ENCODE assay signal across 25 cellular contexts in the genomic region with DNA sequence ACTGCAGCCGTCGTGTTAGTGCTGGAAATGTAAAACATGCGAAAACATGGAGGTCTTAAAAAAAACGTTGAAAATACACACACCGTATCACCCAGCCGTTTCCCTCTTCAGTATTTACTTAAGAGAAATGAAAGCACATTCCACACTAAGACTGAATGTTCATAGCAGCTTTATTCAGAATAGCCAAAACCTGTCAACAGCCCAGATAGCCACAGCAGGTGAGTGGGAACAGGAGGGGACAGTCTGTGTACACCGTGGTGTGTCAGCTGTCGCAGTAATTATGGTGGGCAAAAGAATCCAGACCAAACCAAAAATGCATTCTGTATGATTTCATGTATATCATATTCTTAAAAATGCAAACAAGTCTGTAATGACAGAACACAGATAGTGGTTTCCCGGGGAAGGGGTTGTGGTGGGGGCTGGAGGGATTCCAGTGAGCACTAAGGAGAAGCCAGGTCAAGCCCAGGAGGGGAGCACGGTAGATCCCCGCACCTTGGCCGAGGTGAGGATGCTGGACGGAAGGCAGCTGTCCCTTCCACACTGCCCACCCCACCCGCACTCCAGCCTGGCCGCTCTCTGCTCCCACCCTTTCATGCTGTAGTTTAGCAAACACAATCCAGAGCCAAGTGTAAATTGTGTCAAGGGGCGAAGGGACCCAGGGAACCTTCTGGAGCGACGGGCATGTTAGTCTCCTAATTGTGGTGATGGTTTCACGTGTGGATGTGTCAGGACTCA.
"Had no signal": no experiment of that assay in that cellular context is flagged by ENCODE, and none has a peak within 500 bp of the region (broad histone marks: within the 10 kb centered on the region; RNA-seq: fewer than 3 reads in every experiment).

No MANE protein-coding gene starts in this region.

- H3K27me3 ChIP-seq: brain microvascular endothelial cell, cardiac muscle cell had no signal

- H3K4me3 ChIP-seq: cardiac muscle cell had no signal

- H3K9me3 Mint-ChIP-seq: activated CD4-positive, alpha-beta memory T cell treated with anti-CD3 and anti-CD28 coated beads, Interleukin-2, amount 10 ng/mL, durations not matched to agents 7 days and 5 days; activated naive CD4-positive, alpha-beta T cell treated with anti-CD3 and anti-CD28 coated beads for 36 hours; activated T-helper 17 cell treated with anti-CD3 and anti-CD28 coated beads, Interleukin-2, amount 50 U/mL, for 72 hours; IgD-negative memory B cell had no signal

- ATAC-seq: activated CD4-positive, alpha-beta T cell treated with anti-CD3 and anti-CD28 coated beads for 36 hours; activated T-helper 17 cell treated with anti-CD3 and anti-CD28 coated beads, Interleukin-2, amount 50 U/mL, for 72 hours had no signal

- H3K4me1 Mint-ChIP-seq: IgD-negative memory B cell had no signal

- DNase-seq: activated CD4-positive, alpha-beta memory T cell treated with anti-CD3 and anti-CD28 coated beads, Interleukin-2, amount 10 ng/mL, durations not matched to agents 7 days and 5 days; activated CD4-positive, alpha-beta T cell treated with anti-CD3 and anti-CD28 coated beads for 36 hours; activated CD4-positive, alpha-beta T cell treated with anti-CD3 and anti-CD28 coated beads, Interleukin-2, amount 50 U/mL, for 1 hour; activated gamma-delta T cell; activated naive CD4-positive, alpha-beta T cell treated with anti-CD3 and anti-CD28 coated beads for 36 hours; activated T-cell treated with anti-CD3 and anti-CD28 coated beads for 4 hours; activated T-cell treated with anti-CD3 and anti-CD28 coated beads, Interleukin-2, amount 50 U/mL, for 48 hours; amygdala; brain microvascular endothelial cell; KG1; NCI-H1092; NCI-H1417 treated with DMSO at 0.1 percent for 48 hours; NCI-H1694 treated with DMSO at 0.1 percent for 48 hours; NCI-H2029 treated with DMSO at 0.1 percent for 48 hours; NCI-H345; NCI-H510A; NCI-H526 treated with DMSO at 0.1 percent for 48 hours; NCI-H82; SHP77 treated with DMSO at 0.1 percent for 48 hours; T-helper 2 cell; WERI-Rb-1 had no signal

- H3K4me3 Mint-ChIP-seq: activated CD4-positive, alpha-beta memory T cell treated with anti-CD3 and anti-CD28 coated beads, Interleukin-2, amount 10 ng/mL, durations not matched to agents 7 days and 5 days; activated CD4-positive, alpha-beta T cell treated with anti-CD3 and anti-CD28 coated beads for 36 hours; activated naive CD4-positive, alpha-beta T cell treated with anti-CD3 and anti-CD28 coated beads for 36 hours; activated naive CD8-positive, alpha-beta T cell; activated T-helper 17 cell treated with anti-CD3 and anti-CD28 coated beads, Interleukin-2, amount 50 U/mL, for 72 hours; IgD-negative memory B cell had no signal

- H3K36me3 ChIP-seq: brain microvascular endothelial cell, WERI-Rb-1 had no signal

- H3K27me3 Mint-ChIP-seq: activated CD4-positive, alpha-beta memory T cell treated with anti-CD3 and anti-CD28 coated beads, Interleukin-2, amount 10 ng/mL, durations not matched to agents 7 days and 5 days; activated CD4-positive, alpha-beta T cell treated with anti-CD3 and anti-CD28 coated beads for 36 hours; activated naive CD8-positive, alpha-beta T cell; activated T-helper 17 cell treated with anti-CD3 and anti-CD28 coated beads, Interleukin-2, amount 50 U/mL, for 72 hours; IgD-negative memory B cell had no signal

- H3K27ac Mint-ChIP-seq: activated CD4-positive, alpha-beta memory T cell treated with anti-CD3 and anti-CD28 coated beads, Interleukin-2, amount 10 ng/mL, durations not matched to agents 7 days and 5 days; activated CD4-positive, alpha-beta T cell treated with anti-CD3 and anti-CD28 coated beads for 36 hours; activated naive CD4-positive, alpha-beta T cell treated with anti-CD3 and anti-CD28 coated beads for 36 hours; activated naive CD8-positive, alpha-beta T cell; activated T-helper 17 cell treated with anti-CD3 and anti-CD28 coated beads, Interleukin-2, amount 50 U/mL, for 72 hours; IgD-negative memory B cell had no signal

- H3K27ac ChIP-seq: brain microvascular endothelial cell, cardiac muscle cell, WERI-Rb-1 had no signal
